In the genomic region with DNA sequence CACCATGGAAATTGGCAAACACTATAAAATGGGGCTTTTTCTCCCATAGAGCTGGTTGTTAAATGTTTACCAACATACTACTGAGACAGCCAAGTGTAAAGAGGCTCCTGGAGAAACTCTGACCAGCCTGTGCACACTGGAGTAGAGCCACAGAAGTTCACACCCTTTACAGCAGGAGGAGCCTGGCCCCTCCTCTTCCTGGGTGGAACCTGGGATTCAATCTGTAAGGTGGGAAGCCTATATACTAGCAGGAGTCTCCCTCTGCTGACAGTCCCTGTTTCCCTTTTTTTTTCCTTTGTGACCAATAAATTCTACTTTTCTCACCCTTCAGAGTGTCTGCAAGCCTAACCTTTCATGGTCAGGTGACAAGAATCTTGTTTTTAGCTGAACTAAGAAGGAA, we compare ENCODE assay signal across 1 cellular context.
TF ChIP-seq lines count a peak whose summit lies in the region.

No MANE protein-coding gene starts in this region.

TF ChIP-seq in HepG2, 621 proteins besides CTCF, POLR2A, EP300 and RAD21 (continued from another document and continues in another):
- TF ChIP-seq ATF2 (CRISPR knock-in tag; IDR thresholded peaks at IDR 0.05) = no peak
- TF ChIP-seq SMC3 (IDR thresholded peaks at IDR 0.05; ENCODE audit: low read length) = peak; percentile 64
- TF ChIP-seq IKZF4 (CRISPR knock-in tag; IDR thresholded peaks at IDR 0.05; ENCODE audit: borderline replicate concordance, low read depth, not compliant biosample characterization) = no peak
- no peak for TF ChIP-seq ZNF12 (CRISPR knock-in tag; IDR thresholded peaks at IDR 0.05)
- no peak for TF ChIP-seq MXI1 (IDR thresholded peaks at IDR 0.05; ENCODE audit: borderline replicate concordance, low read depth, low read length)
- TF ChIP-seq XRCC5 (optimal IDR thresholded peaks at IDR 0.05; ENCODE audit: low read length) = no peak
- TF ChIP-seq TRIM24 (CRISPR knock-in tag; IDR thresholded peaks at IDR 0.05) = no peak
- TF ChIP-seq, protein P1, sequence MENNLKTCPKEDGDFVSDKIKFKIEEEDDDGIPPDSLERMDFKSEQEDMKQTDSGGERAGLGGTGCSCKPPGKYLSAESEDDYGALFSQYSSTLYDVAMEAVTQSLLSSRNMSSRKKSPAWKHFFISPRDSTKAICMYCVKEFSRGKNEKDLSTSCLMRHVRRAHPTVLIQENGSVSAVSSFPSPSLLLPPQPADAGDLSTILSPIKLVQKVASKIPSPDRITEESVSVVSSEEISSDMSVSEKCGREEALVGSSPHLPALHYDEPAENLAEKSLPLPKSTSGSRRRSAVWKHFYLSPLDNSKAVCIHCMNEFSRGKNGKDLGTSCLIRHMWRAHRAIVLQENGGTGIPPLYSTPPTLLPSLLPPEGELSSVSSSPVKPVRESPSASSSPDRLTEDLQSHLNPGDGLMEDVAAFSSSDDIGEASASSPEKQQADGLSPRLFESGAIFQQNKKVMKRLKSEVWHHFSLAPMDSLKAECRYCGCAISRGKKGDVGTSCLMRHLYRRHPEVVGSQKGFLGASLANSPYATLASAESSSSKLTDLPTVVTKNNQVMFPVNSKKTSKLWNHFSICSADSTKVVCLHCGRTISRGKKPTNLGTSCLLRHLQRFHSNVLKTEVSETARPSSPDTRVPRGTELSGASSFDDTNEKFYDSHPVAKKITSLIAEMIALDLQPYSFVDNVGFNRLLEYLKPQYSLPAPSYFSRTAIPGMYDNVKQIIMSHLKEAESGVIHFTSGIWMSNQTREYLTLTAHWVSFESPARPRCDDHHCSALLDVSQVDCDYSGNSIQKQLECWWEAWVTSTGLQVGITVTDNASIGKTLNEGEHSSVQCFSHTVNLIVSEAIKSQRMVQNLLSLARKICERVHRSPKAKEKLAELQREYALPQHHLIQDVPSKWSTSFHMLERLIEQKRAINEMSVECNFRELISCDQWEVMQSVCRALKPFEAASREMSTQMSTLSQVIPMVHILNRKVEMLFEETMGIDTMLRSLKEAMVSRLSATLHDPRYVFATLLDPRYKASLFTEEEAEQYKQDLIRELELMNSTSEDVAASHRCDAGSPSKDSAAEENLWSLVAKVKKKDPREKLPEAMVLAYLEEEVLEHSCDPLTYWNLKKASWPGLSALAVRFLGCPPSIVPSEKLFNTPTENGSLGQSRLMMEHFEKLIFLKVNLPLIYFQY (CRISPR knock-in tag; IDR thresholded peaks at IDR 0.05; ENCODE audit: borderline replicate concordance) = no peak
- TF ChIP-seq AHR (CRISPR knock-in tag; IDR thresholded peaks at IDR 0.05) = no peak
- TF ChIP-seq YY1 (IDR thresholded peaks at IDR 0.05; ENCODE audit: insufficient read depth, insufficient replicate concordance, low read depth, low read length) = no peak
- no peak for TF ChIP-seq ZNF569 (CRISPR knock-in tag; IDR thresholded peaks at IDR 0.05; ENCODE audit: borderline replicate concordance)
- no peak for TF ChIP-seq JDP2 (CRISPR knock-in tag; IDR thresholded peaks at IDR 0.05; ENCODE audit: borderline replicate concordance)
- no peak for TF ChIP-seq KLF13 (CRISPR knock-in tag; IDR thresholded peaks at IDR 0.05)
- no peak for TF ChIP-seq BORCS8-MEF2B (CRISPR knock-in tag; IDR thresholded peaks at IDR 0.05)
- TF ChIP-seq, protein P2, sequence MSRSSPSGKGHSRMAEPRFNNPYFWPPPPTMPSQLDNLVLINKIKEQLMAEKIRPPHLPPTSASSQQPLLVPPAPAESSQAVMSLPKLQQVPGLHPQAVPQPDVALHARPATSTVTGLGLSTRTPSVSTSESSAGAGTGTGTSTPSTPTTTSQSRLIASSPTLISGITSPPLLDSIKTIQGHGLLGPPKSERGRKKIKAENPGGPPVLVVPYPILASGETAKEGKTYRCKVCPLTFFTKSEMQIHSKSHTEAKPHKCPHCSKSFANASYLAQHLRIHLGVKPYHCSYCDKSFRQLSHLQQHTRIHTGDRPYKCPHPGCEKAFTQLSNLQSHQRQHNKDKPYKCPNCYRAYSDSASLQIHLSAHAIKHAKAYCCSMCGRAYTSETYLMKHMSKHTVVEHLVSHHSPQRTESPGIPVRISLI (CRISPR knock-in tag; IDR thresholded peaks at IDR 0.05; ENCODE audit: borderline replicate concordance) = peak; percentile 34; the same call in 1 of the 2 replicates
- TF ChIP-seq MTF1 (CRISPR knock-in tag; IDR thresholded peaks at IDR 0.05) = no peak
- TF ChIP-seq ZNF329 (CRISPR knock-in tag; IDR thresholded peaks at IDR 0.05; ENCODE audit: low read depth) = no peak
- no peak for TF ChIP-seq NFE2L1 (CRISPR knock-in tag; IDR thresholded peaks at IDR 0.05; ENCODE audit: borderline replicate concordance)
- TF ChIP-seq TCF12 (IDR thresholded peaks at IDR 0.05) = no peak
- no peak for TF ChIP-seq TCF12 (CRISPR knock-in tag; IDR thresholded peaks at IDR 0.05)
- no peak for TF ChIP-seq ZNF253 (CRISPR knock-in tag; IDR thresholded peaks at IDR 0.05; ENCODE audit: borderline replicate concordance)
- 0 out of 2 replicates have a peak, but pooled peaks have one; percentile 31 for TF ChIP-seq MED1 (CRISPR knock-in tag; IDR thresholded peaks at IDR 0.05)
- TF ChIP-seq PTBP1 (IDR thresholded peaks at IDR 0.05; ENCODE audit: low read depth, low read length, poor library complexity, severe bottlenecking) = no peak
- no peak for TF ChIP-seq NAIF1 (CRISPR knock-in tag; IDR thresholded peaks at IDR 0.05; ENCODE audit: borderline replicate concordance)
- TF ChIP-seq ZFP37 (CRISPR knock-in tag; IDR thresholded peaks at IDR 0.05; ENCODE audit: borderline replicate concordance) = no peak
- no peak for TF ChIP-seq ZNF33B (CRISPR knock-in tag; IDR thresholded peaks at IDR 0.05)
- no peak for TF ChIP-seq REXO4 (CRISPR knock-in tag; IDR thresholded peaks at IDR 0.05; ENCODE audit: borderline replicate concordance)
- TF ChIP-seq MEIS2 (CRISPR knock-in tag; IDR thresholded peaks at IDR 0.05) = no peak
- no peak for TF ChIP-seq HNRNPK (IDR thresholded peaks at IDR 0.05; ENCODE audit: low read depth, low read length, poor library complexity, severe bottlenecking)
- no peak for TF ChIP-seq ZNF781 (CRISPR knock-in tag; IDR thresholded peaks at IDR 0.05; ENCODE audit: borderline replicate concordance, not compliant biosample characterization)
- TF ChIP-seq, protein P3, sequence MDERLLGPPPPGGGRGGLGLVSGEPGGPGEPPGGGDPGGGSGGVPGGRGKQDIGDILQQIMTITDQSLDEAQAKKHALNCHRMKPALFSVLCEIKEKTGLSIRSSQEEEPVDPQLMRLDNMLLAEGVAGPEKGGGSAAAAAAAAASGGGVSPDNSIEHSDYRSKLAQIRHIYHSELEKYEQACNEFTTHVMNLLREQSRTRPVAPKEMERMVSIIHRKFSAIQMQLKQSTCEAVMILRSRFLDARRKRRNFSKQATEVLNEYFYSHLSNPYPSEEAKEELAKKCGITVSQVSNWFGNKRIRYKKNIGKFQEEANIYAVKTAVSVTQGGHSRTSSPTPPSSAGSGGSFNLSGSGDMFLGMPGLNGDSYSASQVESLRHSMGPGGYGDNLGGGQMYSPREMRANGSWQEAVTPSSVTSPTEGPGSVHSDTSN (CRISPR knock-in tag; IDR thresholded peaks at IDR 0.05) = no peak
- no peak for TF ChIP-seq BHLHE40 (IDR thresholded peaks at IDR 0.05; ENCODE audit: low read length)
- TF ChIP-seq KAT8 (CRISPR knock-in tag; IDR thresholded peaks at IDR 0.05) = 0 out of 2 replicates have a peak, but pooled peaks have one; percentile 17
- no peak for TF ChIP-seq ZNF614 (CRISPR knock-in tag; IDR thresholded peaks at IDR 0.05; ENCODE audit: borderline replicate concordance)
- TF ChIP-seq, protein P4, sequence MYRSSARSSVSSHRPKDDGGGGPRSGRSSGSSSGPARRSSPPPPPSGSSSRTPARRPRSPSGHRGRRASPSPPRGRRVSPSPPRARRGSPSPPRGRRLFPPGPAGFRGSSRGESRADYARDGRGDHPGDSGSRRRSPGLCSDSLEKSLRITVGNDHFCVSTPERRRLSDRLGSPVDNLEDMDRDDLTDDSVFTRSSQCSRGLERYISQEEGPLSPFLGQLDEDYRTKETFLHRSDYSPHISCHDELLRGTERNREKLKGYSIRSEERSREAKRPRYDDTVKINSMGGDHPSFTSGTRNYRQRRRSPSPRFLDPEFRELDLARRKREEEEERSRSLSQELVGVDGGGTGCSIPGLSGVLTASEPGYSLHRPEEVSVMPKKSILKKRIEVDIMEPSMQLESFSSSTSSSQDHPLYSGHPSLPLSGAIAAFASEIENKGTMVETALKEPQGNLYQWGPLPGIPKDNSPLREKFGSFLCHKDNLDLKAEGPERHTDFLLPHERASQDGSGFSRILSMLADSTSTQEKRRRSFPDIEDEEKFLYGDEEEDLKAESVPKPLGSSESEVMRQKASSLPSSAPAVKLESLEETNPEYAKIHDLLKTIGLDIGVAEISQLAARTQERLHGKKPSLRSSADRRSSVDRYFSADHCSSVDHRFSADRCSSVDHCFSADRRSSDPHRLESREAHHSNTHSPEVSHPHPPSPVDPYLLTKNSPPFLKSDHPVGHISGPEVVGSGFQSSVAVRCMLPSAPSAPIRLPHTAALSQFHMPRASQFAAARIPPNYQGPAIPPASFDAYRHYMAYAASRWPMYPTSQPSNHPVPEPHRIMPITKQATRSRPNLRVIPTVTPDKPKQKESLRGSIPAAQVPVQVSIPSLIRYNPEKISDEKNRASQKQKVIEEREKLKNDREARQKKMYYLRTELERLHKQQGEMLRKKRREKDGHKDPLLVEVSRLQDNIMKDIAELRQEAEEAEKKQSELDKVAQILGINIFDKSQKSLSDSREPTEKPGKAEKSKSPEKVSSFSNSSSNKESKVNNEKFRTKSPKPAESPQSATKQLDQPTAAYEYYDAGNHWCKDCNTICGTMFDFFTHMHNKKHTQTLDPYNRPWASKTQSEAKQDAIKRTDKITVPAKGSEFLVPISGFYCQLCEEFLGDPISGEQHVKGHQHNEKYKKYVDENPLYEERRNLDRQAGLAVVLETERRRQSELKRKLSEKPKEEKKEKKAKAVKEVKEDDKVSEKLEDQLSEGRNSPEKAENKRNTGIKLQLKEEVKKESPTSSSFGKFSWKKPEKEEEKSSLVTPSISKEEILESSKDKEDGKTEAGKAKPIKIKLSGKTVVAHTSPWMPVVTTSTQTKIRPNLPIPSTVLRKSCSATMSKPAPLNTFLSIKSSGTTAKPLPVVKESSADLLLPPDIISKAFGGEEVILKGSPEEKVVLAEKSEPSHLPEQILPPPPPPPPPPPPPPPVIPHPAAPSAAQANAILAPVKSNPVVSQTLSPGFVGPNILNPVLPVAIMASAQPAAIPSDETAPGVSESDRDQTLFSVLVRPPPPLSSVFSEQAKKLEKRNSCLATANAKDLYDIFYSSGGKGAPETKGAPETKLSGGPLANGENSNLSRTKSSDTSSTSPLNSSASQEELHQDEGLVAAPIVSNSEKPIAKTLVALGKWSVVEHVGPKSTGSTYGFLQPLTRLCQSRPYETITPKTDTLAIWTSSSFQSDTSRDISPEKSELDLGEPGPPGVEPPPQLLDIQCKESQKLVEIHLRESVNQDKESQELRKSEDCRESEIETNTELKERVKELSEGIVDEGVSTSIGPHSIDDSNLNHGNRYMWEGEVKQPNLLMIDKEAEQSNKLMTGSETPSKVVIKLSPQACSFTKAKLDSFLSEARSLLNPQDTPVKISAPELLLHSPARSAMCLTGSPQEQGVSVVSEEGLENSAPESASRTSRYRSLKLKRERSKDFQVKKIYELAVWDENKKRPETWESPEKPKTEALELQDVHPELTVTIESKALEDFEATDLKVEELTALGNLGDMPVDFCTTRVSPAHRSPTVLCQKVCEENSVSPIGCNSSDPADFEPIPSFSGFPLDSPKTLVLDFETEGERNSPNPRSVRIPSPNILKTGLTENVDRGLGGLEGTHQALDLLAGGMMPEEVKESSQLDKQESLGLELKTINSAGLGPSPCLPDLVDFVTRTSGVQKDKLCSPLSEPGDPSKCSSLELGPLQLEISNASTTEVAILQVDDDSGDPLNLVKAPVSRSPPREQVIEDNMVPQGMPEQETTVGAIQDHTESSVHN (CRISPR knock-in tag; IDR thresholded peaks at IDR 0.05) = no peak
- TF ChIP-seq ZNF639 (CRISPR knock-in tag; conservative IDR thresholded peaks at IDR 0.05) = no peak
- no peak for TF ChIP-seq ZNF501 (CRISPR knock-in tag; IDR thresholded peaks at IDR 0.05)
- TF ChIP-seq ELK4 (CRISPR knock-in tag; IDR thresholded peaks at IDR 0.05; ENCODE audit: borderline replicate concordance) = no peak
- 0 out of 2 replicates have a peak, but pooled peaks have one; percentile 38 for TF ChIP-seq ZNF800 (CRISPR knock-in tag; IDR thresholded peaks at IDR 0.05)
